ENCODE assay signal across 22 cellular contexts in the genomic region with DNA sequence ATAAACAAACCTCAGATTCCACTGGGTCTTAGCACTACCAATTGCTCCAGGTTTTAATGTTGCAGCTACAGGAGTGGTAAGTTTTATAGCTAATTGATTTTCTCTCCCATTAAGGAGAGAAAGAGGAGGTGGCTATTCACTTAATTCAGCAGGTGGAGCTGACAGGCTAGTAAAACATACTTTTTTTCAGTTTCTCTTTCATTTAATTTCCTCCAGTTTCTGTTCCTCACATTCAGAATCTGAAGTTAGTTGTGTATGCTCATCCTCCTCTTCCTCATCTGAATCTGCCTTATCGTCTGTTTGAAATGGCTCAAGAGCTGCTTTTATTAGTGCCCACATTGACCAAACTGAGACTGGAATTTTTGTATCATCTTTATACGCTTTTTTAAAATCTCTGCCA.
DNase-seq lines count a peak whose midpoint lies in the region; ATAC-seq, FAIRE-seq and TF ChIP-seq lines count a peak whose summit lies in the region.
"Had no signal": no experiment of that assay in that cellular context is flagged by ENCODE, and none has a peak within 500 bp of the region (broad histone marks: within the 10 kb centered on the region; RNA-seq: fewer than 3 reads in every experiment).

No MANE protein-coding gene starts in this region.

- H3K79me2 ChIP-seq in osteoblast (ENCODE audit: insufficient read depth, low read length) (no peaks in the 10 kb centered on the region), hepatocyte (no peaks in the 10 kb centered on the region)

- no peak for TF ChIP-seq POLR2A in GM12891 (IDR thresholded peaks at IDR 0.05; ENCODE audit: low read depth, low read length)

- no peaks in the 10 kb centered on the region for H3K9me2 ChIP-seq in hepatocyte (replicated peaks; ENCODE audit: insufficient read depth)

- H2AFZ ChIP-seq in osteoblast (ENCODE audit: low read length) (no peak overlapping the region), hepatocyte (no peak overlapping the region)

- H3K36me3 ChIP-seq in osteoblast (ENCODE audit: insufficient read depth, low read length): no peaks in the 10 kb centered on the region
- no peaks in the 10 kb centered on the region for H3K36me3 ChIP-seq in hepatocyte (replicated peaks; ENCODE audit: insufficient read depth, low read depth)
- H3K36me3 ChIP-seq: left ventricle myocardium inferior, tibial nerve had no signal

- H3K4me1 Mint-ChIP-seq in endothelial cell (ENCODE audit: unreplicated experiment): no peaks in the 10 kb centered on the region
- H3K4me1 Mint-ChIP-seq: T-cell had no signal

- no peak overlapping the region for H3K4me3 ChIP-seq in osteoblast (ENCODE audit: insufficient read depth, low read length)
- H3K4me3 ChIP-seq in hepatocyte: no peak overlapping the region
- H3K4me3 ChIP-seq: left ventricle myocardium inferior, tibial nerve had no signal

- no peaks in the 10 kb centered on the region for H3K4me1 ChIP-seq in osteoblast (ENCODE audit: insufficient read depth, low read length)
- H3K4me1 ChIP-seq in hepatocyte (ENCODE audit: insufficient read depth): no peaks in the 10 kb centered on the region
- H3K4me1 ChIP-seq: left ventricle myocardium inferior, tibial nerve had no signal

- peaks cover 20% of the 10 kb centered on the region for H3K36me3 Mint-ChIP-seq in endothelial cell (ENCODE audit: low read depth, unreplicated experiment)
- H3K36me3 Mint-ChIP-seq: T-cell had no signal

- TF ChIP-seq CTCF in osteoblast (IDR thresholded peaks at IDR 0.05; ENCODE audit: extremely low read depth, low read depth, low read length): no peak
- no peak for TF ChIP-seq CTCF in endothelial cell (IDR thresholded peaks at IDR 0.05; ENCODE audit: unreplicated experiment)
- no peak for TF ChIP-seq CTCF in hepatocyte (IDR thresholded peaks at IDR 0.05; ENCODE audit: poor library complexity)

- ATAC-seq in GM19351 (IDR thresholded peaks at IDR 0.05; ENCODE audit: unreplicated experiment) (peak; percentile 92), GM21723 (IDR thresholded peaks at IDR 0.05; ENCODE audit: unreplicated experiment) (peak; percentile 91), HG03565 (IDR thresholded peaks at IDR 0.05; ENCODE audit: unreplicated experiment) (peak; percentile 73)
- ATAC-seq: T-cell, WTC11 had no signal

- no peak for DNase-seq in GM12891 (ENCODE audit: insufficient read length, low spot score)
- no peak for DNase-seq in osteoblast (ENCODE audit: insufficient read length, low spot score, missing footprints)
- DNase-seq in endothelial cell (ENCODE audit: low spot score): no peak
- no peak for DNase-seq in hepatocyte (ENCODE audit: low spot score)
- DNase-seq in activated T-cell treated with anti-CD3 and anti-CD28 coated beads, Interleukin-2, amount 50 U/mL, for 1 hour: no peak
- DNase-seq: activated CD8-positive, alpha-beta memory T cell treated with anti-CD3 and anti-CD28 coated beads for 24 hours; DND-41; foreskin melanocyte; HFFc6; left ventricle myocardium inferior; NCI-H69; RPMI8226; stimulated activated CD4-positive, alpha-beta T cell treated with anti-CD3 and anti-CD28 coated beads, Interleukin-4, amount 100 ng/mL, for 4 hours; T-cell had no signal

- peaks cover 5% of the 10 kb centered on the region for H3K27me3 Mint-ChIP-seq in endothelial cell (ENCODE audit: unreplicated experiment)
- H3K27me3 Mint-ChIP-seq: T-cell had no signal

- peaks cover 19% of the 10 kb centered on the region for H3K9me3 Mint-ChIP-seq in endothelial cell (ENCODE audit: unreplicated experiment)

- no peaks in the 10 kb centered on the region for H3K9me3 ChIP-seq in osteoblast (ENCODE audit: low read depth, low read length)
- no peaks in the 10 kb centered on the region for H3K9me3 ChIP-seq in hepatocyte (ENCODE audit: low read depth)

- no peak overlapping the region for H3K27ac Mint-ChIP-seq in endothelial cell (ENCODE audit: unreplicated experiment)
- H3K27ac Mint-ChIP-seq: HFFc6, T-cell, WTC11 had no signal

- no peak for FAIRE-seq in GM12891 (lab: Jason Lieb, UNC)
- FAIRE-seq: endothelial cell of umbilical vein, GM19239 had no signal

- H3K4me2 ChIP-seq in osteoblast (ENCODE audit: insufficient read depth, low read length): no peak overlapping the region
- no peak overlapping the region for H3K4me2 ChIP-seq in hepatocyte

- no peaks in the 10 kb centered on the region for H4K20me1 ChIP-seq in osteoblast (ENCODE audit: insufficient read depth, low read length)
- H4K20me1 ChIP-seq in hepatocyte (ENCODE audit: insufficient read depth, poor library complexity, severe bottlenecking): no peaks in the 10 kb centered on the region

- H3K4me3 Mint-ChIP-seq in endothelial cell (ENCODE audit: unreplicated experiment): no peak overlapping the region
- H3K4me3 Mint-ChIP-seq: HFFc6, T-cell, WTC11 had no signal

- H3K27me3 ChIP-seq in osteoblast (ENCODE audit: insufficient read depth, low read length): no peaks in the 10 kb centered on the region
- no peaks in the 10 kb centered on the region for H3K27me3 ChIP-seq in hepatocyte
- H3K27me3 ChIP-seq: tibial nerve had no signal

- 64% methylated on average over 2 of the region's 2 CpGs for WGBS in hepatocyte (ENCODE audit: low lambda C conversion rate, missing lambda C conversion rate)

- H3K27ac ChIP-seq in osteoblast (ENCODE audit: low read depth, low read length) (no peak overlapping the region), hepatocyte (no peak overlapping the region)
- H3K27ac ChIP-seq: C4-2B, left ventricle myocardium inferior, tibial nerve had no signal

TF ChIP-seq in GM12891, 5 proteins besides CTCF, POLR2A, EP300 and RAD21:
- peak; percentile 45; the same call in 1 of the 2 replicates for TF ChIP-seq SPI1 (IDR thresholded peaks at IDR 0.05; ENCODE audit: low read depth, low read length)
- no peak for TF ChIP-seq POLR2AphosphoS5 (IDR thresholded peaks at IDR 0.05; ENCODE audit: low read depth, low read length)
